24 cellular contexts compared by ENCODE assay signal in genomic region chr2:206515580-206515979, GRCh38.
"Had no signal": no experiment of that assay in that cellular context is flagged by ENCODE, and none has a peak within 500 bp of the region (broad histone marks: within the 10 kb centered on the region; RNA-seq: fewer than 3 reads in every experiment).

No MANE protein-coding gene starts in this region.

- H3K4me3 ChIP-seq: adrenal gland, ascending aorta, left lung, pancreas, prostate gland, spleen, testis, transverse colon had no signal

- H3K4me3 Mint-ChIP-seq: activated naive CD8-positive, alpha-beta T cell; brain; endodermal cell; naive thymus-derived CD4-positive, alpha-beta T cell had no signal

- H3K9me3 Mint-ChIP-seq: brain; endodermal cell; naive thymus-derived CD4-positive, alpha-beta T cell had no signal

- H3K36me3 ChIP-seq: adrenal gland, ascending aorta, left lung, pancreas, prostate gland, spleen, transverse colon had no signal

- H3K4me1 ChIP-seq: adrenal gland, ascending aorta, foreskin keratinocyte, left lung, pancreas, prostate gland, spleen, transverse colon had no signal

- H3K27me3 ChIP-seq: adrenal gland, ascending aorta, left lung, pancreas, testis, transverse colon had no signal

- DNase-seq: activated CD4-positive, alpha-beta T cell treated with anti-CD3 and anti-CD28 coated beads for 48 hours; activated CD4-positive, alpha-beta T cell treated with anti-CD3 and anti-CD28 coated beads, Interleukin-2, amount 50 U/mL, for 48 hours; activated CD8-positive, alpha-beta memory T cell treated with anti-CD3 and anti-CD28 coated beads for 24 hours; activated effector memory CD4-positive, alpha-beta T cell treated with Interleukin-2 at 50 U/mL for 16 hours; activated naive CD4-positive, alpha-beta T cell treated with Interleukin-2 at 50 U/mL for 16 hours; adrenal gland; endodermal cell; foreskin keratinocyte; kidney glomerular epithelial cell; left lung; naive thymus-derived CD4-positive, alpha-beta T cell; nucleus accumbens; pancreas; spleen; stimulated activated naive CD4-positive, alpha-beta T cell; T-helper 1 cell; testis; transverse colon had no signal

- H3K27ac ChIP-seq: adrenal gland, ascending aorta, foreskin keratinocyte, left lung, pancreas, prostate gland, spleen, transverse colon, VCaP had no signal

- ATAC-seq: esophagus mucosa; foreskin keratinocyte; left lung; naive thymus-derived CD4-positive, alpha-beta T cell; pancreas had no signal

- H3K9me3 ChIP-seq: adrenal gland, ascending aorta, left lung, pancreas, prostate gland, spleen, testis, transverse colon had no signal

- H3K36me3 Mint-ChIP-seq: activated naive CD8-positive, alpha-beta T cell; naive thymus-derived CD4-positive, alpha-beta T cell had no signal

- H3K27me3 Mint-ChIP-seq: brain had no signal

- H3K27ac Mint-ChIP-seq: activated naive CD8-positive, alpha-beta T cell; endodermal cell; naive thymus-derived CD4-positive, alpha-beta T cell had no signal
